In genomic region chr13:113110048-113110851, GRCh38 we compare ENCODE assay signal across 8 cellular contexts. TPM values are rescaled to one million over a fixed set of nuclear protein-coding genes. Genes with fewer than 3 reads are reported as not detected.
DNase-seq lines count a peak whose midpoint lies in the region; ATAC-seq and TF ChIP-seq lines count a peak whose summit lies in the region.

No MANE protein-coding gene starts in this region.

- no peak overlapping the region for H3K27ac Mint-ChIP-seq in activated naive CD8-positive, alpha-beta T cell

- no peaks in the 10 kb centered on the region for H3K36me3 Mint-ChIP-seq in activated naive CD8-positive, alpha-beta T cell

- no peak for TF ChIP-seq POLR2A in spleen (IDR thresholded peaks at IDR 0.05)

- H3K9ac ChIP-seq in HUES48 (ENCODE audit: low read depth, low read length) (no peak overlapping the region; the same call in 1 of the 2 replicates), iPS-20b (ENCODE audit: low read depth, low read length) (no peak overlapping the region)

- H3K4me1 ChIP-seq in HUES48 (ENCODE audit: control insufficient read depth, insufficient read depth, low read length) (peaks cover 6% of the 10 kb centered on the region; the same call in 1 of the 2 replicates), iPS-20b (ENCODE audit: insufficient read depth, low read length) (peaks cover 4% of the 10 kb centered on the region; the same call in 1 of the 2 replicates), spleen (peaks cover 9 to 18% (median 15%) of the 10 kb centered on the region in 6 donors)

- H3K4me3 ChIP-seq in HUES48 (ENCODE audit: low read depth, low read length), result peak overlapping the region; percentile 57
- H3K4me3 ChIP-seq in iPS-20b (ENCODE audit: low read length), result peak overlapping the region; percentile 55; the same call in 1 of the 2 replicates
- H3K4me3 ChIP-seq in spleen, result peak overlapping the region; percentile 25 to 68 (median 40)

- no peak for TF ChIP-seq CTCF in spleen (IDR thresholded peaks at IDR 0.05 in 8 of 11, conservative IDR thresholded peaks at IDR 0.05 in 3 of 11)

- H3K9me3 ChIP-seq in HUES48 (ENCODE audit: control insufficient read depth, insufficient read depth, low read length) (no peaks in the 10 kb centered on the region), iPS-20b (ENCODE audit: insufficient read depth, low read depth, low read length) (no peaks in the 10 kb centered on the region), spleen (no peaks in the 10 kb centered on the region)

- peak; percentile 59 for DNase-seq in spleen
- no peak for DNase-seq in NOMO-1 treated with dmso at 0.1 percent for 144 hours (lab: John Stamatoyannopoulos, UW; ENCODE audit: unreplicated experiment)
- DNase-seq in MV-4-11 (lab: John Stamatoyannopoulos, UW), result no peak

- H3K36me3 ChIP-seq in HUES48 (ENCODE audit: control insufficient read depth, insufficient read depth, low read length) (no peaks in the 10 kb centered on the region), iPS-20b (ENCODE audit: insufficient read depth, low read depth, low read length) (no peaks in the 10 kb centered on the region), spleen (no peaks in the 10 kb centered on the region)

- H3K27ac ChIP-seq in HUES48 (ENCODE audit: low read depth, low read length), result no peak overlapping the region
- H3K27ac ChIP-seq in iPS-20b (ENCODE audit: low read length), result no peak overlapping the region
- no peak overlapping the region for H3K27ac ChIP-seq in spleen

- H3K4me3 Mint-ChIP-seq in activated naive CD8-positive, alpha-beta T cell, result peak overlapping the region; percentile 13

- no peaks in the 10 kb centered on the region for H3K27me3 Mint-ChIP-seq in activated naive CD8-positive, alpha-beta T cell

- intact Hi-C loops in spleen (cut with DNase I; ENCODE audit: low total_unique reads), result no loop called here

- H3K9me3 Mint-ChIP-seq in activated naive CD8-positive, alpha-beta T cell (ENCODE audit: low read depth), result no peaks in the 10 kb centered on the region

- ATAC-seq in GM18907 (IDR thresholded peaks at IDR 0.05; ENCODE audit: unreplicated experiment), result no peak
- no peak for ATAC-seq in HG02981 (IDR thresholded peaks at IDR 0.05; ENCODE audit: unreplicated experiment)

- H3K27me3 ChIP-seq in HUES48 (ENCODE audit: control insufficient read depth, insufficient read depth, low read length) (peaks cover 39% of the 10 kb centered on the region), iPS-20b (ENCODE audit: insufficient read depth, low read length) (peaks cover 51% of the 10 kb centered on the region), spleen (replicated peaks in 1 of 7) (peaks cover 0 to 40% (median 21%) of the 10 kb centered on the region in 7 donors)

- peaks cover 3% of the 10 kb centered on the region for H3K4me1 Mint-ChIP-seq in activated naive CD8-positive, alpha-beta T cell (ENCODE audit: low read depth)

- WGBS in spleen, 5 donors, result 2 to 11% (median 3%) methylated on average over 35 to 99 of the region's 99 CpGs

RNA-seq across cellular contexts. Expression of gene F7, which starts 4.7 kb away (rescaled TPM):
- total RNA-seq in spleen, result not detected
- under 1 TPM in 1 of 3 donors, not detected in 2; 0.03 TPM for polyA plus RNA-seq in spleen

RNA-seq across cellular contexts. Expression of gene F10, which starts 12.3 kb away (rescaled TPM):
- total RNA-seq in spleen, result 1 to 10 TPM; 1.6 to 6.4 (median 3.0) TPM
- 1 to 10 TPM; 1.8 to 4.2 (median 2.0) TPM for polyA plus RNA-seq in spleen

RNA-seq across cellular contexts. Expression of gene PROZ, which starts 48.2 kb away (rescaled TPM):
- total RNA-seq in spleen, result not detected
- polyA plus RNA-seq in spleen, result under 1 TPM in 1 of 3 donors, not detected in 2; 0.11 TPM
